In the genomic region with DNA sequence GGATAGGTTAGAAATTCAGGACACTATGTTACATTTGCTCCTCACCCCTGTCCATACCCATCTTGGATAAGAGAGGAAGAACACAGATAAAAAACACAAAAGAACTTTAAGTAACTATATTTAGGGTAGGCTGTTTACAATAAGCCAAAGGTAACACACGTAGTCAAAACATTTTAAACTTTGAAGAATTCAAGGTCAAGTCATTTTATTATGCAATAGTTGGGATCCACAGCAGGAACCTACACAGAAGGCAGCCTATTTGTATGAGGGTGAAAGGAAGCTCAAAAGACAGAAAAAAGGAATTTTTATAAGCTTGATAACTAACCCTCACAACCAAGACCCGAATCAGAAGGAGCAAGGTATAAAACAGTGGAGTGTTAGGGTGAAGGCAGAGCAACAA, we compare ENCODE assay signal across 21 cellular contexts.
"Had no signal": no experiment of that assay in that cellular context is flagged by ENCODE, and none has a peak within 500 bp of the region (broad histone marks: within the 10 kb centered on the region; RNA-seq: fewer than 3 reads in every experiment).

No MANE protein-coding gene starts in this region.

- H2AFZ ChIP-seq: neural progenitor cell had no signal

- H3K36me3 ChIP-seq: breast epithelium, heart left ventricle, neural progenitor cell, thoracic aorta had no signal

- H3K27ac Mint-ChIP-seq: activated CD4-positive, alpha-beta memory T cell treated with anti-CD3 and anti-CD28 coated beads, Interleukin-2, amount 10 ng/mL, durations not matched to agents 7 days and 5 days; activated CD4-positive, alpha-beta T cell treated with anti-CD3 and anti-CD28 coated beads, Interleukin-2, amount 10 ng/mL, durations not matched to agents 24 days and 14 days; activated naive CD8-positive, alpha-beta T cell treated with anti-CD3 and anti-CD28 coated beads, Interleukin-2, amount 10 ng/mL, durations not matched to agents 7 days and 5 days; activated T-helper 2 cell treated with anti-CD3 and anti-CD28 coated beads, Interferon-gamma antibody, Interleukin-2, Interleukin-4, amounts not matched to agents 10 μg/mL and 5 μg/mL and 100 μg/mL, durations not matched to agents 14 hours and 24 hours and 36 hours; memory B cell; neural progenitor cell; T-helper 1 cell treated with Interleukin-12 subunit alpha and Interleukin-12 subunit beta and Interleukin-4 antibody, amounts not matched to agents 30 μg/mL and 1 μg/mL, for 36 hours; type B pancreatic cell had no signal

- H3K27me3 ChIP-seq: breast epithelium, heart left ventricle, neural progenitor cell had no signal

- H3K9ac ChIP-seq: neural progenitor cell had no signal

- ATAC-seq: activated CD4-positive, CD25-positive, alpha-beta regulatory T cell treated with anti-CD3 and anti-CD28 coated beads, Interleukin-2, amount 50 U/mL, for 24 hours; heart left ventricle; left colon had no signal

- H3K4me2 ChIP-seq: neural progenitor cell had no signal

- H3K36me3 Mint-ChIP-seq: activated naive CD8-positive, alpha-beta T cell treated with anti-CD3 and anti-CD28 coated beads, Interleukin-2, amount 10 ng/mL, durations not matched to agents 7 days and 5 days; type B pancreatic cell had no signal

- DNase-seq: activated CD4-positive, alpha-beta memory T cell treated with anti-CD3 and anti-CD28 coated beads, Interleukin-2, amount 10 ng/mL, durations not matched to agents 7 days and 5 days; activated CD4-positive, alpha-beta T cell treated with anti-CD3 and anti-CD28 coated beads, Interleukin-2, amount 10 ng/mL, durations not matched to agents 24 days and 14 days; activated naive CD4-positive, alpha-beta T cell; activated naive CD8-positive, alpha-beta T cell treated with anti-CD3 and anti-CD28 coated beads, Interleukin-2, amount 10 ng/mL, durations not matched to agents 7 days and 5 days; amniotic stem cell; heart left ventricle; left colon; retina; stimulated activated CD4-positive, alpha-beta T cell treated with anti-CD3 and anti-CD28 coated beads, Interleukin-2, amount 100 ng/mL, for 48 hours; stimulated activated CD8-positive, alpha-beta memory T cell treated with anti-CD3 and anti-CD28 coated beads, Interleukin-4, amount 100 ng/mL, for 48 hours had no signal

- H3K27ac ChIP-seq: breast epithelium, coronary artery, epithelial cell of prostate, heart left ventricle, neural progenitor cell, thoracic aorta, VCaP had no signal

- H3K4me3 ChIP-seq: breast epithelium, coronary artery, heart left ventricle, neural progenitor cell, thoracic aorta had no signal

- H3K4me3 Mint-ChIP-seq: activated CD4-positive, alpha-beta memory T cell treated with anti-CD3 and anti-CD28 coated beads, Interleukin-2, amount 10 ng/mL, durations not matched to agents 7 days and 5 days; activated naive CD8-positive, alpha-beta T cell treated with anti-CD3 and anti-CD28 coated beads, Interleukin-2, amount 10 ng/mL, durations not matched to agents 7 days and 5 days; memory B cell; neural progenitor cell; type B pancreatic cell had no signal

- H3K9me3 Mint-ChIP-seq: activated CD4-positive, alpha-beta memory T cell treated with anti-CD3 and anti-CD28 coated beads, Interleukin-2, amount 10 ng/mL, durations not matched to agents 7 days and 5 days; activated CD4-positive, alpha-beta T cell treated with anti-CD3 and anti-CD28 coated beads, Interleukin-2, amount 10 ng/mL, durations not matched to agents 24 days and 14 days; activated T-helper 2 cell treated with anti-CD3 and anti-CD28 coated beads, Interferon-gamma antibody, Interleukin-2, Interleukin-4, amounts not matched to agents 10 μg/mL and 5 μg/mL and 100 μg/mL, durations not matched to agents 14 hours and 24 hours and 36 hours; memory B cell; T-helper 1 cell treated with Interleukin-12 subunit alpha and Interleukin-12 subunit beta and Interleukin-4 antibody, amounts not matched to agents 30 μg/mL and 1 μg/mL, for 36 hours; type B pancreatic cell had no signal

- H3K4me1 ChIP-seq: breast epithelium, neural progenitor cell had no signal

- H3K9me3 ChIP-seq: breast epithelium, thoracic aorta had no signal

- H3K27me3 Mint-ChIP-seq: type B pancreatic cell had no signal
